ENCODE assay signal across 8 cellular contexts in genomic region chr1:19661721-19662228, GRCh38. TPM values are rescaled to one million over a fixed set of nuclear protein-coding genes. Genes with fewer than 3 reads are reported as not detected.
DNase-seq lines count a peak whose midpoint lies in the region; ATAC-seq, FAIRE-seq and TF ChIP-seq lines count a peak whose summit lies in the region.

No MANE protein-coding gene starts in this region.

- H3K36me3 Mint-ChIP-seq in MCF 10A (ENCODE audit: insufficient read depth, unreplicated experiment), result peaks cover 17% of the 10 kb centered on the region

- no peak for TF ChIP-seq POLR2A in GM12891 (IDR thresholded peaks at IDR 0.05; ENCODE audit: low read depth, low read length)

- H3K27ac Mint-ChIP-seq in MCF 10A (ENCODE audit: low read depth, unreplicated experiment), result no peak overlapping the region

- H2AFZ ChIP-seq in mesenchymal stem cell (ENCODE audit: low read depth, low read length), result no peak overlapping the region

- no peak overlapping the region for H3K9ac ChIP-seq in mesenchymal stem cell (ENCODE audit: low read length)

- H3K9me3 Mint-ChIP-seq in MCF 10A (ENCODE audit: unreplicated experiment), result no peaks in the 10 kb centered on the region

- CTCF ChIA-PET in MCF 10A (lab: Yijun Ruan, JAX), result interaction anchor here (0.6 to 5.6 kb wide), 42 partner anchors 8 to 1156 kb away, joined by 3 to 103 read pairs (median 4); no protein-coding TSS in a partner anchor

- no peak overlapping the region for H2BK12ac ChIP-seq in mesenchymal stem cell (ENCODE audit: low read length in 2 of 2)

- POLR2A ChIA-PET in MCF 10A (lab: Yijun Ruan, JAX), result interaction anchor here (0.6 to 3.1 kb wide), 5 partner anchors 11 to 54 kb away, joined by 3 to 17 read pairs (median 3); no protein-coding TSS in a partner anchor

- peaks cover 20% of the 10 kb centered on the region for H3K4me1 ChIP-seq in mesenchymal stem cell (ENCODE audit: control insufficient read depth, insufficient read depth, low read depth, low read length)

- no peak overlapping the region for H2BK15ac ChIP-seq in mesenchymal stem cell (ENCODE audit: low read depth, poor library complexity, severe bottlenecking)

- no peak overlapping the region for H3K23ac ChIP-seq in mesenchymal stem cell (ENCODE audit: low read length in 2 of 2)

- H3K4me2 ChIP-seq in mesenchymal stem cell (ENCODE audit: low read length, poor library complexity, severe bottlenecking), result no peak overlapping the region

- no peak overlapping the region for H4K91ac ChIP-seq in mesenchymal stem cell (ENCODE audit: low read length)

- H3K14ac ChIP-seq in mesenchymal stem cell (ENCODE audit: low read length in 2 of 2), result no peak overlapping the region

- DNase-seq in Ammon's horn (ENCODE audit: low spot score) (peak; percentile 25), GM12891 (ENCODE audit: insufficient read length, low spot score) (no peak), OCI-M1 (lab: John Stamatoyannopoulos, UW) (peak; percentile 57), MCF 10A (ENCODE audit: unreplicated experiment) (peak; percentile 44), mesenchymal stem cell (peak; percentile 49), SHP77 treated with DMSO at 0.1 percent for 48 hours (lab: John Stamatoyannopoulos, UW) (no peak)

- 0% methylated on average over 7 of the region's 9 CpGs for WGBS in mesenchymal stem cell

- no peak overlapping the region for H3K4me3 Mint-ChIP-seq in MCF 10A (ENCODE audit: unreplicated experiment)

- H4K8ac ChIP-seq in mesenchymal stem cell (ENCODE audit: low read length), result no peak overlapping the region

- peaks cover 14% of the 10 kb centered on the region for H3K27me3 Mint-ChIP-seq in MCF 10A (ENCODE audit: insufficient read depth, unreplicated experiment)

- H3K79me1 ChIP-seq in mesenchymal stem cell (replicated peaks; ENCODE audit: low read length, poor library complexity, severe bottlenecking), result peaks cover 12% of the 10 kb centered on the region

- H3K18ac ChIP-seq in mesenchymal stem cell (ENCODE audit: low read depth in 1 of 2, low read length in 2 of 2), result no peak overlapping the region

- TF ChIP-seq CTCF in MCF 10A (IDR thresholded peaks at IDR 0.05; ENCODE audit: unreplicated experiment), result peak; percentile 70

- peaks cover 24 to 27% of the 10 kb centered on the region in 2 experiments for H3K36me3 ChIP-seq in mesenchymal stem cell (ENCODE audit: control insufficient read depth in 1 of 2, insufficient read depth in 2 of 2, low read depth in 1 of 2, low read length in 2 of 2)

- no peak overlapping the region for H3K4me3 ChIP-seq in mesenchymal stem cell (ENCODE audit: insufficient read depth in 1 of 2, low read depth in 1 of 2, low read length in 2 of 2)

- ATAC-seq in GM19463 (IDR thresholded peaks at IDR 0.05; ENCODE audit: unreplicated experiment), result no peak
- ATAC-seq in GM18498 (IDR thresholded peaks at IDR 0.05; ENCODE audit: unreplicated experiment), result no peak

- H3K4ac ChIP-seq in mesenchymal stem cell (ENCODE audit: low read depth in 1 of 2, low read length in 2 of 2), result no peak overlapping the region

- peak; percentile 72 for FAIRE-seq in GM12891 (lab: Jason Lieb, UNC)

- H2BK120ac ChIP-seq in mesenchymal stem cell (ENCODE audit: low read depth, low read length), result no peak overlapping the region

- BruUV-seq in MCF 10A (replicated peaks; lab: Mats Ljungman, UMichigan), result no TSS peak

- no peak overlapping the region for H2AK5ac ChIP-seq in mesenchymal stem cell (ENCODE audit: low read length, severe bottlenecking)

- H2BK5ac ChIP-seq in mesenchymal stem cell (ENCODE audit: low read depth, low read length, poor library complexity, severe bottlenecking), result no peak overlapping the region

- H3K4me1 Mint-ChIP-seq in MCF 10A (ENCODE audit: insufficient read depth, unreplicated experiment), result peaks cover 10% of the 10 kb centered on the region

- no peak overlapping the region for H3K27ac ChIP-seq in mesenchymal stem cell (ENCODE audit: low read length, poor library complexity, severe bottlenecking)

- H3K27me3 ChIP-seq in mesenchymal stem cell (ENCODE audit: control insufficient read depth in 1 of 2, insufficient read depth in 1 of 2, low read length in 2 of 2), result peaks cover 37 to 38% of the 10 kb centered on the region in 2 experiments

- intact Hi-C loops in MCF 10A (cut with micrococcal nuclease), result loop anchor here (1.0 to 5.0 kb wide), 2 partner anchors 43 to 151 kb away; no protein-coding TSS in a partner anchor

- H3K9me3 ChIP-seq in mesenchymal stem cell (ENCODE audit: control insufficient read depth, low read length), result no peaks in the 10 kb centered on the region

TF ChIP-seq in GM12891, 5 proteins besides CTCF, POLR2A, EP300 and RAD21:
- TF ChIP-seq TAF1 (IDR thresholded peaks at IDR 0.05; ENCODE audit: low read depth, low read length) (no peak), POU2F2 (IDR thresholded peaks at IDR 0.05; ENCODE audit: low read depth, low read length) (no peak), PAX5 (IDR thresholded peaks at IDR 0.05; ENCODE audit: insufficient read depth, low read length, severe bottlenecking) (no peak), POLR2AphosphoS5 (IDR thresholded peaks at IDR 0.05; ENCODE audit: low read depth, low read length) (no peak), SPI1 (IDR thresholded peaks at IDR 0.05; ENCODE audit: low read depth, low read length) (no peak)

RNA-seq across cellular contexts. Expression of gene HTR6, which starts 2.9 kb away (rescaled TPM):
- 0.32 TPM for polyA plus RNA-seq in GM12891 (2012; ENCODE audit: low read depth, missing spikeins)
- not detected in 2 replicates for total RNA-seq in MCF 10A (2022)
- not detected for polyA plus RNA-seq in mesenchymal stem cell (2013, experiment 1 of 2)
- not detected for polyA plus RNA-seq in mesenchymal stem cell (2013, experiment 2 of 2)

RNA-seq across cellular contexts. Expression of gene NBL1, which starts 17.7 kb away (rescaled TPM):
- 1.3 TPM for polyA plus RNA-seq in GM12891 (2012; ENCODE audit: low read depth, missing spikeins)
- 70.4 and 73.3 TPM in 2 replicates for total RNA-seq in MCF 10A (2022)
- polyA plus RNA-seq in mesenchymal stem cell (2013, experiment 1 of 2), result 59.5 TPM
- 63.3 TPM for polyA plus RNA-seq in mesenchymal stem cell (2013, experiment 2 of 2)

Comparison
In these comparisons a context has a peak if more than half of its experiments do, and no peak if none do; other contexts are left out.
1. DNase-seq: peak in Ammon's horn (single experiment), OCI-M1 (single experiment), MCF 10A (single experiment) and mesenchymal stem cell (single experiment); none in GM12891 (single experiment) and SHP77 treated with DMSO at 0.1 percent for 48 hours (single experiment).